ENCODE assay signal across 9 cellular contexts in the genomic region with DNA sequence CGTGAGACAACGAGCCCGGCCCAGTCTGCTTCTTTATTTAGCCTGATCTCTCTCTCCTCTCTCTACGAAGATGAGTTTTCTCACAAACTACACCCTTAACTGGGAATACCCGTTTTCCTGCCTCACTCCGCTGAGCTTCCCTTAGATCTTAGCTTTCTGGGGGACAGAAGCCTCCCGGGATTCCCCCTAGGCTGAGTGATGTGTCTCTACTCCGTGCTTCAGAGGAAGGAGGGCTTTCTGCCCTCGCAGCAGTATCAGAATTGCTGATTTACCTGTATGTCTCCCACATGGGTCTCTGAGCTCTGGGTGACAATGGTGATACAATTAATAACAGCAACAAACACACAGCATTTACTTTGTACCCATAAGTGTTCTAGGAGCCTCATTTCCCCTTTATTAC. TPM values are rescaled to one million over a fixed set of nuclear protein-coding genes. Genes with fewer than 3 reads are reported as not detected.
DNase-seq lines count a peak whose midpoint lies in the region; ATAC-seq and TF ChIP-seq lines count a peak whose summit lies in the region.
"Had no signal": no experiment of that assay in that cellular context is flagged by ENCODE, and none has a peak within 500 bp of the region (broad histone marks: within the 10 kb centered on the region; RNA-seq: fewer than 3 reads in every experiment).

No MANE protein-coding gene starts in this region.

- DNase-seq in activated CD4-positive, alpha-beta T cell treated with anti-CD3 and anti-CD28 coated beads for 36 hours: peak; percentile 62
- DNase-seq in activated CD4-positive, alpha-beta T cell treated with anti-CD3 and anti-CD28 coated beads for 1 hour: no peak
- DNase-seq in IMR-90 (no peak), choroid plexus epithelial cell (ENCODE audit: low read depth) (no peak), HCEC 1CT (no peak), head of caudate nucleus (no peak)

- H3K4ac ChIP-seq in IMR-90 (ENCODE audit: low read depth, low read length): peak overlapping the region; percentile 73

- peak overlapping the region; percentile 2; the same call in 1 of the 3 replicates for H2BK15ac ChIP-seq in IMR-90 (ENCODE audit: low read depth, low read length)

- H4K91ac ChIP-seq in IMR-90 (ENCODE audit: insufficient read depth, low read depth, low read length): no peak overlapping the region

- H2BK5ac ChIP-seq in IMR-90 (ENCODE audit: low read depth, low read length, poor library complexity, severe bottlenecking): peak overlapping the region; percentile 68

- no peak overlapping the region; the same call in 1 of the 2 replicates for H3K27ac ChIP-seq in IMR-90 (ENCODE audit: insufficient read depth, low read length)

- H3K27ac Mint-ChIP-seq in activated CD4-positive, alpha-beta T cell treated with anti-CD3 and anti-CD28 coated beads for 36 hours: peak overlapping the region; percentile 93

- H3K4me2 ChIP-seq in IMR-90 (ENCODE audit: low read depth, low read length): peak overlapping the region; percentile 74

- peak overlapping the region; percentile 52 for H2AK9ac ChIP-seq in IMR-90 (replicated peaks; ENCODE audit: low read depth, low read length, poor library complexity)

- H4K8ac ChIP-seq in IMR-90 (ENCODE audit: low read depth in 2 of 2, low read length in 2 of 2): peak overlapping the region in 1 of 2 experiments; percentile 75; a peak in 1 of 4 replicates

- peaks cover 53% of the 10 kb centered on the region for H3K4me1 Mint-ChIP-seq in activated CD4-positive, alpha-beta T cell treated with anti-CD3 and anti-CD28 coated beads for 36 hours

- POLR2A ChIA-PET in activated CD4-positive, alpha-beta T cell treated with anti-CD3 and anti-CD28 coated beads for 36 hours (lab: Charles Lee): interaction anchor here (0.6 to 5.2 kb wide), 4 partner anchors 9 to 34 kb away, joined by 3 to 45 read pairs (median 24); no protein-coding TSS in a partner anchor
- POLR2A ChIA-PET in IMR-90 (lab: Charles Lee; ENCODE audit: unreplicated experiment): no interaction called here

- BruUV-seq in IMR-90 (replicated peaks; lab: Mats Ljungman, UMichigan): no TSS peak

- H3K79me1 ChIP-seq in IMR-90 (ENCODE audit: low read depth in 1 of 2, low read length in 2 of 2): peaks cover 16 to 43% of the 10 kb centered on the region in 2 experiments; a peak in 3 of 4 replicates

- H3K4me3 ChIP-seq in IMR-90 (ENCODE audit: insufficient read depth, low read depth, low read length) (peak overlapping the region; percentile 62), choroid plexus epithelial cell (ENCODE audit: low read depth, low read length) (peak overlapping the region; percentile 94), neuron (ENCODE audit: low read length) (peak overlapping the region; percentile 89)

- WGBS in IMR-90 (ENCODE audit: extremely low coverage in 2 of 2, insufficient read length in 1 of 2), 2 experiments: 62% methylated on average over 4 of the region's 9 CpGs; no CpG with 5 or more reads in 1 of the 2 experiments

- H2BK120ac ChIP-seq in IMR-90 (ENCODE audit: low read depth, low read length): 0 out of 2 replicates have a peak overlapping the region, but pooled peaks have one; percentile 19

- dilution Hi-C loops in IMR-90 (cut with HindIII; ENCODE audit: low sequenced_read_pairs, unreplicated experiment): no loop called here

- intact Hi-C loops in activated CD4-positive, alpha-beta T cell treated with anti-CD3 and anti-CD28 coated beads for 36 hours (cut with DNase I, micrococcal nuclease): loop anchor here (1.0 to 10.0 kb wide), 4 partner anchors 9 to 930 kb away; a partner anchor contains a TSS
- intact Hi-C loops in IMR-90 (cut with micrococcal nuclease) (no loop called here), head of caudate nucleus (cut with DNase I) (no loop called here)

- H3K9me1 ChIP-seq in IMR-90 (ENCODE audit: insufficient read depth, low read length): peaks cover 7% of the 10 kb centered on the region

- no peaks in the 10 kb centered on the region; the same call in 1 of the 2 replicates for H3K9me3 ChIP-seq in IMR-90 (ENCODE audit: control insufficient read depth, insufficient read depth, low read length)
- peaks cover 4% of the 10 kb centered on the region for H3K9me3 ChIP-seq in neuron (ENCODE audit: low read length)

- H3K9me3 Mint-ChIP-seq in activated CD4-positive, alpha-beta T cell treated with anti-CD3 and anti-CD28 coated beads for 36 hours (ENCODE audit: low read depth): no peaks in the 10 kb centered on the region

- TF ChIP-seq CTCF in IMR-90 (conservative IDR thresholded peaks at IDR 0.05; ENCODE audit: low read depth, low read length) (no peak), choroid plexus epithelial cell (conservative IDR thresholded peaks at IDR 0.05; ENCODE audit: low read depth, low read length) (no peak)

- H3K9ac ChIP-seq in IMR-90 (ENCODE audit: low read depth, low read length): peak overlapping the region; percentile 93

- H3K56ac ChIP-seq in IMR-90 (ENCODE audit: extremely low read depth, insufficient read depth, low read length): peak overlapping the region; percentile 83

- H2BK20ac ChIP-seq in IMR-90 (ENCODE audit: low read depth, low read length): no peak overlapping the region

- no peaks in the 10 kb centered on the region for H3K27me3 Mint-ChIP-seq in activated CD4-positive, alpha-beta T cell treated with anti-CD3 and anti-CD28 coated beads for 36 hours

- ATAC-seq in activated CD4-positive, alpha-beta T cell treated with anti-CD3 and anti-CD28 coated beads for 36 hours: peak; percentile 54
- ATAC-seq in IMR-90 (ENCODE audit: low read depth) (no peak), GM18858 (IDR thresholded peaks at IDR 0.05; ENCODE audit: unreplicated experiment) (no peak)

- H3K23ac ChIP-seq in IMR-90 (ENCODE audit: low read depth, low read length): peak overlapping the region; percentile 87

- peak overlapping the region; percentile 85 for H3K4me3 Mint-ChIP-seq in activated CD4-positive, alpha-beta T cell treated with anti-CD3 and anti-CD28 coated beads for 36 hours

- H4K20me1 ChIP-seq in IMR-90 (ENCODE audit: insufficient read depth, low read length): peaks cover 17% of the 10 kb centered on the region

- H3K27me3 ChIP-seq in IMR-90 (ENCODE audit: control insufficient read depth, insufficient read depth, low read length): no peaks in the 10 kb centered on the region
- no peaks in the 10 kb centered on the region for H3K27me3 ChIP-seq in neuron (ENCODE audit: insufficient read depth, low read length)

- CTCF ChIA-PET in activated CD4-positive, alpha-beta T cell treated with anti-CD3 and anti-CD28 coated beads for 36 hours (lab: Charles Lee): interaction anchor here (0.6 to 2.7 kb wide), 8 partner anchors 8 to 378 kb away, joined by 3 to 17 read pairs (median 4); a partner anchor contains a TSS
- CTCF ChIA-PET in IMR-90 (lab: Yijun Ruan, JAX): interaction anchor here (1.1 to 1.7 kb wide), 2 partner anchors 16 to 20 kb away, joined by 3 to 4 read pairs; no protein-coding TSS in a partner anchor

- H3K4me1 ChIP-seq in IMR-90 (ENCODE audit: control insufficient read depth, insufficient read depth, low read length) (peaks cover 4% of the 10 kb centered on the region; the same call in 1 of the 2 replicates), neuron (ENCODE audit: insufficient read depth, low read length) (peaks cover 14% of the 10 kb centered on the region)

- 0 out of 2 replicates have a peak overlapping the region, but pooled peaks have one; percentile 49 for H2AK5ac ChIP-seq in IMR-90 (ENCODE audit: low read depth, low read length)

- H2AFZ ChIP-seq in IMR-90 (replicated peaks; ENCODE audit: low read length, poor library complexity): peak overlapping the region; percentile 26
- H2AFZ ChIP-seq in neuron (ENCODE audit: low read depth, low read length): peak overlapping the region; percentile 93

- in situ Hi-C loops in IMR-90 (cut with MboI; ENCODE audit: low sequenced_read_pairs): no loop called here

- H3K36me3 ChIP-seq in IMR-90 (ENCODE audit: control insufficient read depth, insufficient read depth, low read length): peaks cover 15% of the 10 kb centered on the region
- H3K36me3 ChIP-seq in neuron (ENCODE audit: insufficient read depth, low read length): peaks cover 24% of the 10 kb centered on the region

- peak overlapping the region; percentile 64 for H3K14ac ChIP-seq in IMR-90 (replicated peaks; ENCODE audit: low read depth, low read length)

- no peak for TF ChIP-seq POLR2A in IMR-90 (IDR thresholded peaks at IDR 0.05; ENCODE audit: low read depth, low read length)

- H3K18ac ChIP-seq in IMR-90 (ENCODE audit: low read depth, low read length): no peak overlapping the region

- no peak overlapping the region for H4K5ac ChIP-seq in IMR-90 (ENCODE audit: low read depth, low read length)

- no peak for TF ChIP-seq RAD21 in IMR-90 (IDR thresholded peaks at IDR 0.05; ENCODE audit: low read length)

- peaks cover 35% of the 10 kb centered on the region for H3K36me3 Mint-ChIP-seq in activated CD4-positive, alpha-beta T cell treated with anti-CD3 and anti-CD28 coated beads for 36 hours (ENCODE audit: low read depth)

TF ChIP-seq in IMR-90, 13 proteins besides CTCF, POLR2A, EP300 and RAD21 (continues in another document):
- no peak for TF ChIP-seq MAZ (IDR thresholded peaks at IDR 0.05; ENCODE audit: borderline replicate concordance, low read depth, low read length)
- no peak for TF ChIP-seq FOS (IDR thresholded peaks at IDR 0.05; ENCODE audit: low read depth, low read length)
- no peak for TF ChIP-seq MAFK (IDR thresholded peaks at IDR 0.05; ENCODE audit: low read depth, low read length)
- no peak for TF ChIP-seq RFX5 (IDR thresholded peaks at IDR 0.05; ENCODE audit: low read depth, low read length)
- TF ChIP-seq SMC3 (IDR thresholded peaks at IDR 0.05; ENCODE audit: low read depth, low read length): no peak

RNA-seq across cellular contexts. Expression of a gene that starts 1.0 kb away (rescaled TPM):
- 10 to 100 TPM; 47.7 to 48.3 TPM for total RNA-seq in activated CD4-positive, alpha-beta T cell treated with anti-CD3 and anti-CD28 coated beads for 36 hours
- total RNA-seq in IMR-90 (2012; rRNA removed): 26.3 and 29.7 TPM in 2 replicates
- 58.2 and 65.5 TPM in 2 replicates for polyA plus RNA-seq in IMR-90 (2012; rRNA removed)
- 27.1 and 37.4 TPM in 2 replicates for polyA plus RNA-seq in IMR-90 (2012; cell fraction: cytosol; rRNA removed)
- polyA plus RNA-seq in IMR-90 (2012; cell fraction: nucleus; rRNA removed; ENCODE audit: low replicate concordance): 190 and 417 TPM in 2 replicates

RNA-seq across cellular contexts. Expression of a gene that starts 29.2 kb away (rescaled TPM):
- total RNA-seq in activated CD4-positive, alpha-beta T cell treated with anti-CD3 and anti-CD28 coated beads for 36 hours: not detected
- total RNA-seq in IMR-90 (2012; rRNA removed): not detected in 2 replicates
- not detected in 2 replicates for polyA plus RNA-seq in IMR-90 (2012; rRNA removed)
- polyA plus RNA-seq in IMR-90 (2012; cell fraction: cytosol; rRNA removed): not detected in 2 replicates
- not detected in 2 replicates for polyA plus RNA-seq in IMR-90 (2012; cell fraction: nucleus; rRNA removed; ENCODE audit: low replicate concordance)
- total RNA-seq: Daoy had no signal

RNA-seq across cellular contexts. Expression of a gene that starts 43.0 kb away (rescaled TPM):
- not detected for total RNA-seq in activated CD4-positive, alpha-beta T cell treated with anti-CD3 and anti-CD28 coated beads for 36 hours
- total RNA-seq in IMR-90 (2012; rRNA removed): 0.54 and 0.56 TPM in 2 replicates
- polyA plus RNA-seq in IMR-90 (2012; rRNA removed): 3.0 and 4.3 TPM in 2 replicates
- polyA plus RNA-seq in IMR-90 (2012; cell fraction: cytosol; rRNA removed): 2.7 and 5.1 TPM in 2 replicates
- polyA plus RNA-seq in IMR-90 (2012; cell fraction: nucleus; rRNA removed; ENCODE audit: low replicate concordance): 3.0 and 6.7 TPM in 2 replicates

RNA-seq across cellular contexts. Expression of a gene that starts 47.0 kb away (rescaled TPM):
- not detected for total RNA-seq in activated CD4-positive, alpha-beta T cell treated with anti-CD3 and anti-CD28 coated beads for 36 hours
- total RNA-seq in IMR-90 (2012; rRNA removed): not detected in 2 replicates
- polyA plus RNA-seq in IMR-90 (2012; rRNA removed): 0.05 TPM in 1 of 2 replicates, not detected in the other
- polyA plus RNA-seq in IMR-90 (2012; cell fraction: cytosol; rRNA removed): 0.07 and 0.16 TPM in 2 replicates
- polyA plus RNA-seq in IMR-90 (2012; cell fraction: nucleus; rRNA removed; ENCODE audit: low replicate concordance): 0.76 and 1.0 TPM in 2 replicates
- total RNA-seq: Daoy had no signal

Comparison
In these comparisons a context has a peak if more than half of its experiments do, and no peak if none do; other contexts are left out.
1. intact Hi-C loops: an anchor here in activated CD4-positive, alpha-beta T cell treated with anti-CD3 and anti-CD28 coated beads for 36 hours (1.0 to 10.0 kb wide); none called in IMR-90 and head of caudate nucleus.